10 cellular contexts compared by ENCODE assay signal in the genomic region with DNA sequence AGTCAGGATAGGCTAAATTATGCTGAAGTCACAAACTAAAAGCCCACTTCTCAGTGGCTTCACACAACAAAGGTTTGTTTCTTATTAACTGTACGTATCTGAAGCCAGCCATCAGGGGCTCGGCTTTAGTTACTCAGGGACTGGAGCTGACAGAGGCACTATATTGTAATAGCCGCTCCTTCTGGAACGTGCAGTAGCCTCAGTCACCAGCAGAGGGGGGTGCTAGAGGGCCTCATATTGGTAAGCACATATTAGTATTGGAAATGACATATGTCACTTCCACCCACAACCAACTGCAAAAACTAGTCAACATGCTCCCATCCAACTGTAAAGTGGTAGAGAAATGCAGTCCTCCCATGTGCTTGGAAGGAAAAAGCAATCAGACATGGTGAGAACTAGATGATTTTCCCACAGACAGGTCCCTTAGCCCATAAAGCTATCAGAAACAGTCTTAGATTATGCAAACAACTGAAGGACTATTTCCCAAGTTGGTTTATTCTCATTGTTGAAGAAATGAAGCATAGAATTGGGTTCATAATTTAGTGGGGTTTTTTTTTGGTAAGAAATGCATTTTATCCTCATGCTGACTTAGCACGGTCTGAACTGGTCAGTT.
A peak's percentile ranks its signal among the peaks of the same experiment; 100 is the strongest.
DNase-seq lines count a peak whose midpoint lies in the region; ATAC-seq and TF ChIP-seq lines count a peak whose summit lies in the region.
"Had no signal": no experiment of that assay in that cellular context is flagged by ENCODE, and none has a peak within 500 bp of the region (broad histone marks: within the 10 kb centered on the region; RNA-seq: fewer than 3 reads in every experiment).

No MANE protein-coding gene starts in this region.

- H3K9ac ChIP-seq in HCT116 (ENCODE audit: low read length), result no peak overlapping the region
- H3K9ac ChIP-seq: BLaER1 treated with 17β-estradiol and CSF1 and Interleukin-3, amounts not matched to agents 10 nM and 100 nM had no signal

- POLR2A ChIA-PET in HCT116 (lab: Charles Lee), result no interaction called here

- no peaks in the 10 kb centered on the region for H3K4me1 ChIP-seq in HCT116 (ENCODE audit: control insufficient read depth in 1 of 2, insufficient read depth in 2 of 2, low read length in 2 of 2)
- H3K4me1 ChIP-seq in adrenal gland (replicated peaks in 1 of 2), result no peaks in the 10 kb centered on the region

- no TSS peak for BruUV-seq in HCT116 (replicated peaks; lab: Mats Ljungman, UMichigan)

- 30 to 38% (median 33%) methylated on average over 5 of the region's 5 CpGs for WGBS in adrenal gland, 4 donors

- H4K20me1 ChIP-seq in HCT116 (ENCODE audit: insufficient read depth), result no peaks in the 10 kb centered on the region
- H4K20me1 ChIP-seq: BLaER1 treated with 17β-estradiol and CSF1 and Interleukin-3, amounts not matched to agents 10 nM and 100 nM had no signal

- DNase-seq in NCI-H2029 (lab: John Stamatoyannopoulos, UW) (peak; percentile 7), NCI-H2029 treated with DMSO at 0.1 percent for 48 hours (lab: John Stamatoyannopoulos, UW) (no peak), HCT116 (ENCODE audit: low read depth, low spot score) (peak; percentile 39), LoVo (ENCODE audit: low spot score) (peak; percentile 33), adrenal gland (peak; percentile 50 to 84 (median 72)), hypothalamus (lab: John Stamatoyannopoulos, UW) (peak in 29 of 51 donors; percentile 0 to 57 (median 15))
- DNase-seq in stimulated activated CD4-positive, alpha-beta T cell treated with anti-CD3 and anti-CD28 coated beads, Interleukin-1b, Interleukin-23, amount 100 ng/mL, for 24 hours (ENCODE audit: low read depth in 4 of 4, low spot score in 1 of 4), result peak; percentile 16 to 48 (median 42)

- TF ChIP-seq POLR2A in HCT116 (IDR thresholded peaks at IDR 0.05; ENCODE audit: borderline replicate concordance, extremely low read depth, insufficient read depth, insufficient read length), result no peak
- no peak for TF ChIP-seq POLR2A in adrenal gland (IDR thresholded peaks at IDR 0.05)

- intact Hi-C loops in HCT116 (cut with micrococcal nuclease) (loop anchor here (1.0 kb wide), 1 partner anchor 68 kb away; no protein-coding TSS in a partner anchor), adrenal gland (cut with DNase I) (loop anchor here in 1 of 2 donors (5.0 kb wide), 1 partner anchor 67 kb away; no protein-coding TSS in a partner anchor)

- H3K9me2 ChIP-seq in HCT116 (ENCODE audit: insufficient read depth), result no peaks in the 10 kb centered on the region

- peak; percentile 97 for ATAC-seq in HCT116
- ATAC-seq in SK-N-SH treated with all-trans-retinoic acid at 6 μM for 48 hours, result peak; percentile 91

- no peak overlapping the region for H3K27ac ChIP-seq in HCT116 (ENCODE audit: low read depth, low read length)
- H3K27ac ChIP-seq in adrenal gland, result no peak overlapping the region
- H3K27ac ChIP-seq: BLaER1 treated with 17β-estradiol and CSF1 and Interleukin-3, amounts not matched to agents 10 nM and 100 nM; skin epidermis had no signal

- no peak overlapping the region for H3K4me2 ChIP-seq in HCT116 (ENCODE audit: low read length)
- H3K4me2 ChIP-seq: BLaER1 treated with 17β-estradiol and CSF1 and Interleukin-3, amounts not matched to agents 10 nM and 100 nM had no signal

- TF ChIP-seq CTCF in HCT116 (IDR thresholded peaks at IDR 0.05 in 2 of 3, conservative IDR thresholded peaks at IDR 0.05 in 1 of 3; ENCODE audit: borderline replicate concordance in 1 of 3, insufficient read depth in 1 of 3, low read depth in 2 of 3, low read length in 2 of 3) (peak; percentile 26 to 89 (median 84); a peak in 5 of 6 replicates), adrenal gland (IDR thresholded peaks at IDR 0.05) (peak; percentile 66 to 81 (median 72))

- H3K36me3 ChIP-seq in HCT116 (ENCODE audit: control insufficient read depth in 1 of 2, insufficient read depth in 2 of 2, low read length in 2 of 2) (no peaks in the 10 kb centered on the region), adrenal gland (replicated peaks in 1 of 2) (no peaks in the 10 kb centered on the region)
- H3K36me3 ChIP-seq: BLaER1 treated with 17β-estradiol and CSF1 and Interleukin-3, amounts not matched to agents 10 nM and 100 nM had no signal

- no peak overlapping the region for H2AFZ ChIP-seq in HCT116 (ENCODE audit: low read depth, low read length, poor library complexity, severe bottlenecking)

- H3K4me3 ChIP-seq in HCT116 (replicated peaks in 1 of 2; ENCODE audit: low read depth in 1 of 2, low read length in 2 of 2) (no peak overlapping the region), adrenal gland (no peak overlapping the region)
- H3K4me3 ChIP-seq: BLaER1 treated with 17β-estradiol and CSF1 and Interleukin-3, amounts not matched to agents 10 nM and 100 nM; skin epidermis had no signal

- CTCF ChIA-PET in HCT116 (lab: Charles Lee), result interaction anchor here (0.9 to 2.8 kb wide), 6 partner anchors 10 to 235 kb away, joined by 3 to 17 read pairs (median 4); no protein-coding TSS in a partner anchor

- TF ChIP-seq RAD21 in HCT116 (IDR thresholded peaks at IDR 0.05; ENCODE audit: low read depth), result peak; percentile 57

- no peaks in the 10 kb centered on the region for H3K79me2 ChIP-seq in HCT116 (ENCODE audit: insufficient read depth, low read length)

- RAD21 ChIA-PET in HCT116 (lab: Charles Lee; ENCODE audit: low non-redundant PET in 1 of 2, low total read pairs in 2 of 2, uncharacterized antibody in 2 of 2, unreplicated experiment in 2 of 2), result no interaction called here

- H3K27me3 ChIP-seq in HCT116 (ENCODE audit: insufficient read depth, low read length) (peaks cover 6% of the 10 kb centered on the region; the same call in 1 of the 2 replicates), adrenal gland (no peaks in the 10 kb centered on the region)
- H3K27me3 ChIP-seq: BLaER1 treated with 17β-estradiol and CSF1 and Interleukin-3, amounts not matched to agents 10 nM and 100 nM had no signal

- no peaks in the 10 kb centered on the region for H3K9me3 ChIP-seq in HCT116 (ENCODE audit: control insufficient read depth in 1 of 2, insufficient read depth in 1 of 2, low read depth in 1 of 2, low read length in 2 of 2)
- no peaks in the 10 kb centered on the region for H3K9me3 ChIP-seq in adrenal gland (replicated peaks in 1 of 3)
- H3K9me3 ChIP-seq: BLaER1 treated with 17β-estradiol and CSF1 and Interleukin-3, amounts not matched to agents 10 nM and 100 nM had no signal

TF ChIP-seq in HCT116, 20 proteins besides CTCF, POLR2A, EP300 and RAD21 (continues in another document):
- TF ChIP-seq, protein P1, sequence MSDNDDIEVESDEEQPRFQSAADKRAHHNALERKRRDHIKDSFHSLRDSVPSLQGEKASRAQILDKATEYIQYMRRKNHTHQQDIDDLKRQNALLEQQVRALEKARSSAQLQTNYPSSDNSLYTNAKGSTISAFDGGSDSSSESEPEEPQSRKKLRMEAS (IDR thresholded peaks at IDR 0.05), result no peak
- TF ChIP-seq ELF1 (IDR thresholded peaks at IDR 0.05; ENCODE audit: borderline replicate concordance, low read depth) (no peak), SRF (IDR thresholded peaks at IDR 0.05; ENCODE audit: low read depth) (no peak), EZH2 (IDR thresholded peaks at IDR 0.05) (no peak)

TF ChIP-seq in SK-N-SH treated with all-trans-retinoic acid at 6 μM for 48 hours, 23 proteins besides CTCF, POLR2A, EP300 and RAD21:
- TF ChIP-seq ZFP3 (CRISPR knock-in tag; IDR thresholded peaks at IDR 0.05) (no peak), PPARA (CRISPR knock-in tag; IDR thresholded peaks at IDR 0.05; ENCODE audit: borderline replicate concordance) (no peak), ARNTL (CRISPR knock-in tag; IDR thresholded peaks at IDR 0.05; ENCODE audit: borderline replicate concordance, low read depth) (no peak), OSR1 (CRISPR knock-in tag; IDR thresholded peaks at IDR 0.05) (no peak), GLIS3 (CRISPR knock-in tag; IDR thresholded peaks at IDR 0.05) (no peak)
- TF ChIP-seq, protein P2, sequence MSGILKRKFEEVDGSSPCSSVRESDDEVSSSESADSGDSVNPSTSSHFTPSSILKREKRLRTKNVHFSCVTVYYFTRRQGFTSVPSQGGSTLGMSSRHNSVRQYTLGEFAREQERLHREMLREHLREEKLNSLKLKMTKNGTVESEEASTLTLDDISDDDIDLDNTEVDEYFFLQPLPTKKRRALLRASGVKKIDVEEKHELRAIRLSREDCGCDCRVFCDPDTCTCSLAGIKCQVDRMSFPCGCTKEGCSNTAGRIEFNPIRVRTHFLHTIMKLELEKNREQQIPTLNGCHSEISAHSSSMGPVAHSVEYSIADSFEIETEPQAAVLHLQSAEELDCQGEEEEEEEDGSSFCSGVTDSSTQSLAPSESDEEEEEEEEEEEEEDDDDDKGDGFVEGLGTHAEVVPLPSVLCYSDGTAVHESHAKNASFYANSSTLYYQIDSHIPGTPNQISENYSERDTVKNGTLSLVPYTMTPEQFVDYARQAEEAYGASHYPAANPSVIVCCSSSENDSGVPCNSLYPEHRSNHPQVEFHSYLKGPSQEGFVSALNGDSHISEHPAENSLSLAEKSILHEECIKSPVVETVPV (CRISPR knock-in tag; IDR thresholded peaks at IDR 0.05), result no peak
